ENCODE assay signal across 3 cellular contexts in the genomic region with DNA sequence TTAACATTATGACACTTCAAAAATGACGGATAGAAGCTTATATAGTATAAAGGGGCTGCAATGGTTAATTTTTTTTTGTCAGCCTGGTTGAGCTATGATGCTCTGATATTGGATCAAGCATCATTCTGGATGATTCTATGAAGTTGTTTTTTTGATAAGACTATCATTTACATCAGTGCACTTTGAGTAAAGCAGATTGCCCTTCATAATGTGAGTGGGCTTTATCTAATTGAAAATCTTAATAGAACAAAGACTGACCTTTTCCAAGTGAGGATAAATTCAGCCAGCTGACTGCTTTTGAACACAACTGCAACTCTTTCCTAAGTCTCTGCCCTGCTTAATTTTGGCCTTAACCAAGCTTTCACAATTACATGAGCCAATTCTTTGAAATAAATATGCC.
"Had no signal": no experiment of that assay in that cellular context is flagged by ENCODE, and none has a peak within 500 bp of the region (broad histone marks: within the 10 kb centered on the region; RNA-seq: fewer than 3 reads in every experiment).

No MANE protein-coding gene starts in this region.

- DNase-seq: GDM1, GF-D8 had no signal

- H3K4me3 ChIP-seq: GM12878 had no signal

- ATAC-seq: GM12878 had no signal
